8 cellular contexts compared by ENCODE assay signal in genomic region chr6:26032387-26033131, GRCh38. TPM values are rescaled to one million over a fixed set of nuclear protein-coding genes. Genes with fewer than 3 reads are reported as not detected.
DNase-seq lines count a peak whose midpoint lies in the region; ATAC-seq and TF ChIP-seq lines count a peak whose summit lies in the region.

No MANE protein-coding gene starts in this region.

- H3K27ac ChIP-seq in OCI-LY3 (ENCODE audit: low read length): peak overlapping the region; percentile 95

- peak overlapping the region; percentile 69 for H3K4me3 ChIP-seq in OCI-LY3 (ENCODE audit: low read length)

- no peaks in the 10 kb centered on the region for H3K9me3 Mint-ChIP-seq in MCF 10A (ENCODE audit: unreplicated experiment)
- no peaks in the 10 kb centered on the region for H3K9me3 Mint-ChIP-seq in stimulated activated naive CD8-positive, alpha-beta T cell treated with anti-CD3 and anti-CD28 coated beads, Interleukin-15, Interleukin-2, amounts not matched to agents 100 ng/mL and 50 ng/mL, for 24 hours

- H3K27me3 ChIP-seq in OCI-LY3 (ENCODE audit: low read depth, low read length): no peaks in the 10 kb centered on the region

- POLR2A ChIA-PET in MCF 10A (lab: Yijun Ruan, JAX): interaction anchor here (0.6 to 20.2 kb wide), 50 partner anchors 13 to 1863 kb away, joined by 3 to 1354 read pairs (median 6); partner anchors contain the start of gene HFE

- no peaks in the 10 kb centered on the region for H3K27me3 Mint-ChIP-seq in MCF 10A (ENCODE audit: insufficient read depth, unreplicated experiment)
- H3K27me3 Mint-ChIP-seq in stimulated activated naive CD8-positive, alpha-beta T cell treated with anti-CD3 and anti-CD28 coated beads, Interleukin-15, Interleukin-2, amounts not matched to agents 100 ng/mL and 50 ng/mL, for 24 hours: no peaks in the 10 kb centered on the region

- no peaks in the 10 kb centered on the region for H3K36me3 ChIP-seq in OCI-LY3 (replicated peaks; ENCODE audit: low read depth, low read length)

- H2AFZ ChIP-seq in OCI-LY3 (ENCODE audit: low read depth, low read length): 0 out of 2 replicates have a peak overlapping the region, but pooled peaks have one; percentile 46

- H3K4me1 Mint-ChIP-seq in MCF 10A (ENCODE audit: insufficient read depth, unreplicated experiment): peaks cover 25% of the 10 kb centered on the region
- peaks cover 62% of the 10 kb centered on the region for H3K4me1 Mint-ChIP-seq in stimulated activated naive CD8-positive, alpha-beta T cell treated with anti-CD3 and anti-CD28 coated beads, Interleukin-15, Interleukin-2, amounts not matched to agents 100 ng/mL and 50 ng/mL, for 24 hours (ENCODE audit: low read depth)

- ATAC-seq in GM18519 (IDR thresholded peaks at IDR 0.05; ENCODE audit: low FRiP score, unreplicated experiment) (no peak), HG02759 (IDR thresholded peaks at IDR 0.05; ENCODE audit: unreplicated experiment) (no peak)

- H3K4me3 Mint-ChIP-seq in MCF 10A (ENCODE audit: unreplicated experiment): peak overlapping the region; percentile 81
- H3K4me3 Mint-ChIP-seq in stimulated activated naive CD8-positive, alpha-beta T cell treated with anti-CD3 and anti-CD28 coated beads, Interleukin-15, Interleukin-2, amounts not matched to agents 100 ng/mL and 50 ng/mL, for 24 hours: peak overlapping the region; percentile 88

- peak overlapping the region; percentile 97 for H3K27ac Mint-ChIP-seq in MCF 10A (ENCODE audit: low read depth, unreplicated experiment)
- peak overlapping the region; percentile 95 for H3K27ac Mint-ChIP-seq in stimulated activated naive CD8-positive, alpha-beta T cell treated with anti-CD3 and anti-CD28 coated beads, Interleukin-15, Interleukin-2, amounts not matched to agents 100 ng/mL and 50 ng/mL, for 24 hours

- H3K4me1 ChIP-seq in OCI-LY3 (ENCODE audit: low read length): peaks cover 4% of the 10 kb centered on the region

- no peaks in the 10 kb centered on the region for H3K79me2 ChIP-seq in OCI-LY3 (ENCODE audit: low read length)

- peak overlapping the region; percentile 72 for H3K9ac ChIP-seq in OCI-LY3 (ENCODE audit: low read length)

- H3K36me3 Mint-ChIP-seq in MCF 10A (ENCODE audit: insufficient read depth, unreplicated experiment): peaks cover 13% of the 10 kb centered on the region
- H3K36me3 Mint-ChIP-seq in stimulated activated naive CD8-positive, alpha-beta T cell treated with anti-CD3 and anti-CD28 coated beads, Interleukin-15, Interleukin-2, amounts not matched to agents 100 ng/mL and 50 ng/mL, for 24 hours (ENCODE audit: low read depth): no peaks in the 10 kb centered on the region

- peak; percentile 8 for DNase-seq in stimulated activated CD4-positive, alpha-beta T cell treated with anti-CD3 and anti-CD28 coated beads, Interleukin-4, amount 100 ng/mL, for 24 hours
- DNase-seq in stimulated activated CD4-positive, alpha-beta T cell treated with anti-CD3 and anti-CD28 coated beads, Interleukin-4, amount 100 ng/mL, for 1 hour: no peak
- DNase-seq in MCF 10A (ENCODE audit: unreplicated experiment): peak; percentile 49
- DNase-seq in kidney glomerular epithelial cell (lab: John Stamatoyannopoulos, UW): peak; percentile 63

- CTCF ChIA-PET in MCF 10A (lab: Yijun Ruan, JAX): interaction anchor here (0.5 to 2.7 kb wide), 10 partner anchors 11 to 163 kb away, joined by 3 to 16 read pairs (median 5); a partner anchor contains a TSS

- H3K4me2 ChIP-seq in OCI-LY3 (ENCODE audit: low read length): peak overlapping the region; percentile 64

- H4K20me1 ChIP-seq in OCI-LY3 (ENCODE audit: insufficient read depth, low read length): no peaks in the 10 kb centered on the region

- BruUV-seq in MCF 10A (replicated peaks; lab: Mats Ljungman, UMichigan): no TSS peak

- intact Hi-C loops in MCF 10A (cut with micrococcal nuclease): loop anchor here (1.0 to 10.0 kb wide), 6 partner anchors 11 to 1860 kb away; a partner anchor contains a TSS

- peaks cover 27% of the 10 kb centered on the region; the same call in 1 of the 2 replicates for H3K9me3 ChIP-seq in OCI-LY3 (ENCODE audit: insufficient read depth, low read length)

- TF ChIP-seq CTCF in OCI-LY3 (IDR thresholded peaks at IDR 0.05; ENCODE audit: low read depth, low read length) (no peak), MCF 10A (IDR thresholded peaks at IDR 0.05; ENCODE audit: unreplicated experiment) (no peak)

RNA-seq across cellular contexts. Expression of gene HFE, which starts 54.7 kb away (rescaled TPM):
- 2.8 and 5.2 TPM in 2 replicates for total RNA-seq in MCF 10A (2022)
